ENCODE assay signal across 13 cellular contexts in genomic region chr2:119049968-119050657, GRCh38.
DNase-seq lines count a peak whose midpoint lies in the region; TF ChIP-seq lines count a peak whose summit lies in the region.
"Had no signal": no experiment of that assay in that cellular context is flagged by ENCODE, and none has a peak within 500 bp of the region (broad histone marks: within the 10 kb centered on the region; RNA-seq: fewer than 3 reads in every experiment).

No MANE protein-coding gene starts in this region.

- H3K9me3 Mint-ChIP-seq in activated CD4-positive, alpha-beta T cell treated with anti-CD3 and anti-CD28 coated beads, Interleukin-2, amount 10 ng/mL, durations not matched to agents 7 days and 5 days, result no peaks in the 10 kb centered on the region
- peaks cover 6% of the 10 kb centered on the region for H3K9me3 Mint-ChIP-seq in neural progenitor cell
- H3K9me3 Mint-ChIP-seq in osteocyte (ENCODE audit: unreplicated experiment), result peaks cover 6% of the 10 kb centered on the region
- H3K9me3 Mint-ChIP-seq: central memory CD8-positive, alpha-beta T cell had no signal

- H3K27ac ChIP-seq in SJCRH30 (no peak overlapping the region), neural progenitor cell (no peak overlapping the region)

- no peaks in the 10 kb centered on the region for H3K79me2 ChIP-seq in neural progenitor cell (ENCODE audit: low read depth)

- DNase-seq in activated CD4-positive, alpha-beta T cell treated with anti-CD3 and anti-CD28 coated beads, Interleukin-2, amount 50 U/mL, for 48 hours, result peak; percentile 5 to 9
- no peak for DNase-seq in activated CD4-positive, alpha-beta T cell treated with anti-CD3 and anti-CD28 coated beads, Interleukin-2, amount 10 ng/mL, durations not matched to agents 7 days and 5 days
- peak; percentile 1 for DNase-seq in Jurkat, Clone E6-1 (ENCODE audit: low read depth, low spot score)
- DNase-seq in SJCRH30 (peak; percentile 29 to 47), neural progenitor cell (ENCODE audit: low spot score) (peak; percentile 12), medulla oblongata (ENCODE audit: extremely low spot score) (no peak), osteocyte (ENCODE audit: extremely low spot score, unreplicated experiment) (no peak), DMS79 treated with DMSO at 0.1 percent for 48 hours (lab: John Stamatoyannopoulos, UW) (no peak)
- DNase-seq: CD4-positive, CD25-positive, alpha-beta regulatory T cell; mesenchymal stem cell; stimulated activated naive B cell treated with anti-CD40 and anti-IgM and Interleukin-4, amounts not matched to agents 10 μg/mL and 1 μg/mL and 100 μg/mL, for 72 hours; T-helper 2 cell had no signal

- no peaks in the 10 kb centered on the region for H4K20me1 ChIP-seq in neural progenitor cell (ENCODE audit: low read depth)

- H3K4me3 ChIP-seq in Jurkat, Clone E6-1 (ENCODE audit: low read length), result no peak overlapping the region
- H3K4me3 ChIP-seq in SJCRH30 (no peak overlapping the region), neural progenitor cell (no peak overlapping the region)

- no peak overlapping the region for H3K4me2 ChIP-seq in neural progenitor cell

- H3K36me3 ChIP-seq in SJCRH30 (no peaks in the 10 kb centered on the region), neural progenitor cell (no peaks in the 10 kb centered on the region)

- H3K27me3 ChIP-seq in SJCRH30 (no peaks in the 10 kb centered on the region), neural progenitor cell (no peaks in the 10 kb centered on the region)

- no peaks in the 10 kb centered on the region for H3K4me1 Mint-ChIP-seq in activated CD4-positive, alpha-beta T cell treated with anti-CD3 and anti-CD28 coated beads, Interleukin-2, amount 10 ng/mL, durations not matched to agents 7 days and 5 days
- H3K4me1 Mint-ChIP-seq in neural progenitor cell (no peaks in the 10 kb centered on the region), osteocyte (ENCODE audit: unreplicated experiment) (no peaks in the 10 kb centered on the region)
- H3K4me1 Mint-ChIP-seq: CD4-positive, CD25-positive, alpha-beta regulatory T cell; central memory CD8-positive, alpha-beta T cell; stimulated activated naive B cell treated with anti-CD40 and anti-IgM and Interleukin-4, amounts not matched to agents 10 μg/mL and 1 μg/mL and 100 μg/mL, for 72 hours had no signal

- no peaks in the 10 kb centered on the region for H3K9me3 ChIP-seq in SJCRH30 (replicated peaks)
- H3K9me3 ChIP-seq in neural progenitor cell (ENCODE audit: low read depth), result no peaks in the 10 kb centered on the region

- no peak overlapping the region for H3K27ac Mint-ChIP-seq in activated CD4-positive, alpha-beta T cell treated with anti-CD3 and anti-CD28 coated beads, Interleukin-2, amount 10 ng/mL, durations not matched to agents 7 days and 5 days
- H3K27ac Mint-ChIP-seq in neural progenitor cell (no peak overlapping the region), osteocyte (ENCODE audit: unreplicated experiment) (no peak overlapping the region)
- H3K27ac Mint-ChIP-seq: stimulated activated naive B cell treated with anti-CD40 and anti-IgM and Interleukin-4, amounts not matched to agents 10 μg/mL and 1 μg/mL and 100 μg/mL, for 72 hours had no signal

- H3K36me3 Mint-ChIP-seq in activated CD4-positive, alpha-beta T cell treated with anti-CD3 and anti-CD28 coated beads, Interleukin-2, amount 10 ng/mL, durations not matched to agents 7 days and 5 days (ENCODE audit: low read depth), result no peaks in the 10 kb centered on the region
- H3K36me3 Mint-ChIP-seq in neural progenitor cell (no peaks in the 10 kb centered on the region), osteocyte (ENCODE audit: unreplicated experiment) (no peaks in the 10 kb centered on the region)
- H3K36me3 Mint-ChIP-seq: CD4-positive, CD25-positive, alpha-beta regulatory T cell; stimulated activated naive B cell treated with anti-CD40 and anti-IgM and Interleukin-4, amounts not matched to agents 10 μg/mL and 1 μg/mL and 100 μg/mL, for 72 hours had no signal

- peaks cover 15% of the 10 kb centered on the region for H3K27me3 Mint-ChIP-seq in activated CD4-positive, alpha-beta T cell treated with anti-CD3 and anti-CD28 coated beads, Interleukin-2, amount 10 ng/mL, durations not matched to agents 7 days and 5 days
- peaks cover 11% of the 10 kb centered on the region for H3K27me3 Mint-ChIP-seq in neural progenitor cell (ENCODE audit: insufficient read depth, low read depth)
- peaks cover 5% of the 10 kb centered on the region for H3K27me3 Mint-ChIP-seq in osteocyte (ENCODE audit: unreplicated experiment)
- H3K27me3 Mint-ChIP-seq: CD4-positive, CD25-positive, alpha-beta regulatory T cell had no signal

- H3K4me1 ChIP-seq in SJCRH30 (no peaks in the 10 kb centered on the region), neural progenitor cell (no peaks in the 10 kb centered on the region)

- TF ChIP-seq CTCF in neural progenitor cell (IDR thresholded peaks at IDR 0.05) (peak; percentile 42), osteocyte (IDR thresholded peaks at IDR 0.05) (no peak)

- no peak overlapping the region for H3K4me3 Mint-ChIP-seq in activated CD4-positive, alpha-beta T cell treated with anti-CD3 and anti-CD28 coated beads, Interleukin-2, amount 10 ng/mL, durations not matched to agents 7 days and 5 days
- H3K4me3 Mint-ChIP-seq in neural progenitor cell (no peak overlapping the region), osteocyte (ENCODE audit: unreplicated experiment) (no peak overlapping the region)
- H3K4me3 Mint-ChIP-seq: CD4-positive, CD25-positive, alpha-beta regulatory T cell; central memory CD8-positive, alpha-beta T cell; stimulated activated naive B cell treated with anti-CD40 and anti-IgM and Interleukin-4, amounts not matched to agents 10 μg/mL and 1 μg/mL and 100 μg/mL, for 72 hours had no signal

- peak overlapping the region; percentile 57 for H2AFZ ChIP-seq in neural progenitor cell (replicated peaks)

- no peak overlapping the region for H3K9ac ChIP-seq in neural progenitor cell

- CTCF ChIA-PET in activated CD4-positive, alpha-beta T cell treated with anti-CD3 and anti-CD28 coated beads, Interleukin-2, amount 10 ng/mL, durations not matched to agents 7 days and 5 days (lab: Charles Lee), result no interaction called here

- no peaks in the 10 kb centered on the region for H3F3A ChIP-seq in neural progenitor cell (ENCODE audit: low read depth)

- POLR2A ChIA-PET in activated CD4-positive, alpha-beta T cell treated with anti-CD3 and anti-CD28 coated beads, Interleukin-2, amount 10 ng/mL, durations not matched to agents 7 days and 5 days (lab: Charles Lee), result no interaction called here

Comparison
In these comparisons a context has a peak if more than half of its experiments do, and no peak if none do; other contexts are left out.
1. DNase-seq: peak in activated CD4-positive, alpha-beta T cell treated with anti-CD3 and anti-CD28 coated beads, Interleukin-2, amount 50 U/mL, for 48 hours (2 of 2), Jurkat, Clone E6-1 (single experiment), SJCRH30 (2 of 2) and neural progenitor cell (single experiment); none in activated CD4-positive, alpha-beta T cell treated with anti-CD3 and anti-CD28 coated beads, Interleukin-2, amount 10 ng/mL, durations not matched to agents 7 days and 5 days (single experiment), medulla oblongata (single experiment), osteocyte (single experiment) and DMS79 treated with DMSO at 0.1 percent for 48 hours (single experiment).